In the genomic region with DNA sequence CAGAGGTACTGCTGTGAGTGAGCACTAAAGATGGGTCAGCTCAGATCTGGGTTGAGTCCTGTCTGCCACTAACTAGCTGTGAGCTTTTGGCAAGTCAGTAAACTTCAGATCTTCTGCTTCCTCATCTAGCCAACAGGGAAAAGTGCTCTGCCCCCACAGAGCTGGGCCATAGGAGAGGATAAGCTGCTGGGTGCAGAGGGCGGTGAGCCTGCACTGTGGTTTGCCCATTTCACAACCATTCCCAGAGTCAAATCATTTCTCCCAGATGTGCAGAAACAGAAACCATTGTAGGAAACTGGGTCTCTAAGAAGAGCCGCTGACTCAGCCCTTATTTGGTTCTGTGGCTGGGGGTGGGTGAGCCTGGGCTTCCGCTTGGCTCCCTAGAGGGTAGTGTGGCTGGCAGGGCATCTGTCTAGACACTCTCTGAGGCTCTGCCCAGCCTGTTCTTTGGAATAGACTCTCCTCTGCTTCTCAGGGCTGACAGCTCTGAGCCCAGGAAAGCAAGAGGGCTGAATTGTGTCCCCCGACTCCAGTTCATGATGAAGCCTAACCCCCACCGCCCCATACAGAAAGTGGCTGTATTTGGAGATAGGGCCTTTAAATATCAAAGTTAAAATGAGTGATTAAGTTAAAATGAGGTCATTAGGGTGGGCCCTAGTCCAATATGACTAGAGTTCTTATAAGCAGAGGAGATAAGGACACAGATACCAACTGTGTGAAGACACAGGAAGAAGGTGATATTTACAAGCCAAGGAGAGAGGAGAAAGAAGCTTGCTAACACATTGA, we compare ENCODE assay signal across 1 cellular context.
TF ChIP-seq lines count a peak whose summit lies in the region.

No MANE protein-coding gene starts in this region.

TF ChIP-seq in K562, 482 proteins besides CTCF, POLR2A, EP300 and RAD21 (continued from another document):
- TF ChIP-seq GTF3C2 (IDR thresholded peaks at IDR 0.05; ENCODE audit: borderline replicate concordance, extremely low read depth, insufficient read length) (no peak), ARID3A (IDR thresholded peaks at IDR 0.05; ENCODE audit: borderline replicate concordance, low read depth, low read length) (no peak), HINFP (tag; conservative IDR thresholded peaks at IDR 0.05; ENCODE audit: low read depth) (no peak), PHB2 (IDR thresholded peaks at IDR 0.05; ENCODE audit: low read depth) (no peak), ZBTB33 (CRISPR knock-in tag; IDR thresholded peaks at IDR 0.05) (no peak), NONO (IDR thresholded peaks at IDR 0.05; ENCODE audit: low read depth in 2 of 2, low read length in 1 of 2) (no peak), TRIM24 (IDR thresholded peaks at IDR 0.05) (no peak), MAZ (CRISPR knock-in tag; conservative IDR thresholded peaks at IDR 0.05 in 1 of 2, IDR thresholded peaks at IDR 0.05 in 1 of 2) (no peak), JUNB (CRISPR knock-in tag; conservative IDR thresholded peaks at IDR 0.05) (no peak), POLR2B (IDR thresholded peaks at IDR 0.05; ENCODE audit: low read depth, partially characterized antibody) (no peak), DIDO1 (tag; IDR thresholded peaks at IDR 0.05; ENCODE audit: low read depth) (no peak), KDM1A (IDR thresholded peaks at IDR 0.05) (no peak), BDP1 (IDR thresholded peaks at IDR 0.05; ENCODE audit: insufficient read depth, insufficient read length) (no peak), ZNF316 (IDR thresholded peaks at IDR 0.05) (0 out of 2 replicates have a peak, but pooled peaks have one; percentile 43), ZNF384 (IDR thresholded peaks at IDR 0.05; ENCODE audit: low read depth, low read length) (no peak), ZNF551 (CRISPR knock-in tag; IDR thresholded peaks at IDR 0.05) (no peak), SIN3B (IDR thresholded peaks at IDR 0.05; ENCODE audit: low read depth) (no peak), TCF7 (IDR thresholded peaks at IDR 0.05; ENCODE audit: borderline replicate concordance) (no peak), MAFG (tag; conservative IDR thresholded peaks at IDR 0.05) (peak; percentile 38), ETV6 (IDR thresholded peaks at IDR 0.05; ENCODE audit: borderline replicate concordance in 1 of 2, low read depth in 2 of 2, low read length in 1 of 2) (no peak), ETV6 (CRISPR knock-in tag; IDR thresholded peaks at IDR 0.05; ENCODE audit: borderline replicate concordance) (no peak)
- TF ChIP-seq, protein P1, sequence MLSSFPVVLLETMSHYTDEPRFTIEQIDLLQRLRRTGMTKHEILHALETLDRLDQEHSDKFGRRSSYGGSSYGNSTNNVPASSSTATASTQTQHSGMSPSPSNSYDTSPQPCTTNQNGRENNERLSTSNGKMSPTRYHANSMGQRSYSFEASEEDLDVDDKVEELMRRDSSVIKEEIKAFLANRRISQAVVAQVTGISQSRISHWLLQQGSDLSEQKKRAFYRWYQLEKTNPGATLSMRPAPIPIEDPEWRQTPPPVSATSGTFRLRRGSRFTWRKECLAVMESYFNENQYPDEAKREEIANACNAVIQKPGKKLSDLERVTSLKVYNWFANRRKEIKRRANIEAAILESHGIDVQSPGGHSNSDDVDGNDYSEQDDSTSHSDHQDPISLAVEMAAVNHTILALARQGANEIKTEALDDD (IDR thresholded peaks at IDR 0.05): 0 out of 2 replicates have a peak, but pooled peaks have one; percentile 24
- TF ChIP-seq, protein P2, sequence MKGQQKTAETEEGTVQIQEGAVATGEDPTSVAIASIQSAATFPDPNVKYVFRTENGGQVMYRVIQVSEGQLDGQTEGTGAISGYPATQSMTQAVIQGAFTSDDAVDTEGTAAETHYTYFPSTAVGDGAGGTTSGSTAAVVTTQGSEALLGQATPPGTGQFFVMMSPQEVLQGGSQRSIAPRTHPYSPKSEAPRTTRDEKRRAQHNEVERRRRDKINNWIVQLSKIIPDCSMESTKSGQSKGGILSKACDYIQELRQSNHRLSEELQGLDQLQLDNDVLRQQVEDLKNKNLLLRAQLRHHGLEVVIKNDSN (CRISPR knock-in tag; IDR thresholded peaks at IDR 0.05): no peak
- TF ChIP-seq, protein P3, sequence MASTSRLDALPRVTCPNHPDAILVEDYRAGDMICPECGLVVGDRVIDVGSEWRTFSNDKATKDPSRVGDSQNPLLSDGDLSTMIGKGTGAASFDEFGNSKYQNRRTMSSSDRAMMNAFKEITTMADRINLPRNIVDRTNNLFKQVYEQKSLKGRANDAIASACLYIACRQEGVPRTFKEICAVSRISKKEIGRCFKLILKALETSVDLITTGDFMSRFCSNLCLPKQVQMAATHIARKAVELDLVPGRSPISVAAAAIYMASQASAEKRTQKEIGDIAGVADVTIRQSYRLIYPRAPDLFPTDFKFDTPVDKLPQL (IDR thresholded peaks at IDR 0.05; ENCODE audit: extremely low read depth, insufficient read length): no peak
TF ChIP-seq in K562: peak in this region for 4.
